9 cellular contexts compared by ENCODE assay signal in genomic region chr6:24547243-24547642, GRCh38. TPM values are rescaled to one million over a fixed set of nuclear protein-coding genes. Genes with fewer than 3 reads are reported as not detected.
A peak's percentile ranks its signal among the peaks of the same experiment; 100 is the strongest.
DNase-seq lines count a peak whose midpoint lies in the region; ATAC-seq lines count a peak whose summit lies in the region.
"Had no signal": no experiment of that assay in that cellular context is flagged by ENCODE, and none has a peak within 500 bp of the region (broad histone marks: within the 10 kb centered on the region; RNA-seq: fewer than 3 reads in every experiment).

No MANE protein-coding gene starts in this region.

- no peak for ATAC-seq in left lobe of liver

- peaks cover 5% of the 10 kb centered on the region for H3K4me1 Mint-ChIP-seq in T-helper 2 cell treated with Interferon-gamma antibody and Interleukin-4, amounts not matched to agents 5 μg/mL and 100 μg/mL, for 36 hours (ENCODE audit: low read depth)

- no peaks in the 10 kb centered on the region for H3K9me3 Mint-ChIP-seq in T-helper 2 cell treated with Interferon-gamma antibody and Interleukin-4, amounts not matched to agents 5 μg/mL and 100 μg/mL, for 36 hours

- H3K27ac Mint-ChIP-seq in T-helper 2 cell treated with Interferon-gamma antibody and Interleukin-4, amounts not matched to agents 5 μg/mL and 100 μg/mL, for 36 hours, result no peak overlapping the region

- no peaks in the 10 kb centered on the region for H3K36me3 Mint-ChIP-seq in T-helper 2 cell treated with Interferon-gamma antibody and Interleukin-4, amounts not matched to agents 5 μg/mL and 100 μg/mL, for 36 hours (ENCODE audit: low read depth)

- no peak overlapping the region for H3K4me3 Mint-ChIP-seq in T-helper 2 cell treated with Interferon-gamma antibody and Interleukin-4, amounts not matched to agents 5 μg/mL and 100 μg/mL, for 36 hours

- H3K27me3 Mint-ChIP-seq in T-helper 2 cell treated with Interferon-gamma antibody and Interleukin-4, amounts not matched to agents 5 μg/mL and 100 μg/mL, for 36 hours (ENCODE audit: low read depth), result peaks cover 14% of the 10 kb centered on the region

- peak; percentile 5 to 26 (median 8) for DNase-seq in stimulated activated CD4-positive, alpha-beta T cell treated with anti-CD3 and anti-CD28 coated beads, Interleukin-12 subunit alpha, Interleukin-12 subunit beta, amount 100 ng/mL, for 48 hours (ENCODE audit: low read depth in 2 of 3, low spot score in 1 of 3)
- DNase-seq in stimulated activated CD4-positive, alpha-beta T cell treated with anti-CD3 and anti-CD28 coated beads, Interleukin-4, amount 100 ng/mL, for 4 hours, result no peak
- DNase-seq in T-helper 2 cell treated with Interferon-gamma antibody and Interleukin-4, amounts not matched to agents 5 μg/mL and 100 μg/mL, for 36 hours (ENCODE audit: low spot score), result peak; percentile 36
- DNase-seq in ecto neural progenitor cell (ENCODE audit: low spot score) (peak; percentile 53), HPDE6-E6E7 (ENCODE audit: extremely low spot score) (no peak), 8988T (no peak), left lobe of liver (ENCODE audit: low spot score) (no peak), OCI-M2 (lab: John Stamatoyannopoulos, UW; ENCODE audit: unreplicated experiment) (no peak)
- DNase-seq: IMR-90 had no signal

RNA-seq across cellular contexts. Expression of gene ALDH5A1, which starts 52.5 kb away (rescaled TPM):
- total RNA-seq in left lobe of liver, result 62.2 TPM

RNA-seq across cellular contexts. Expression of gene GPLD1, which starts 57.9 kb away (rescaled TPM):
- total RNA-seq in left lobe of liver, result 53.1 TPM

Comparison
In these comparisons a context has a peak if more than half of its experiments do, and no peak if none do; other contexts are left out.
1. DNase-seq: peak in stimulated activated CD4-positive, alpha-beta T cell treated with anti-CD3 and anti-CD28 coated beads, Interleukin-12 subunit alpha, Interleukin-12 subunit beta, amount 100 ng/mL, for 48 hours (3 of 3), T-helper 2 cell treated with Interferon-gamma antibody and Interleukin-4, amounts not matched to agents 5 μg/mL and 100 μg/mL, for 36 hours (single experiment) and ecto neural progenitor cell (single experiment); none in stimulated activated CD4-positive, alpha-beta T cell treated with anti-CD3 and anti-CD28 coated beads, Interleukin-4, amount 100 ng/mL, for 4 hours (0 of 2), HPDE6-E6E7 (single experiment), 8988T (single experiment), left lobe of liver (single experiment) and OCI-M2 (single experiment).